Comparison of ENCODE assay signal across 29 cellular contexts in the genomic region with DNA sequence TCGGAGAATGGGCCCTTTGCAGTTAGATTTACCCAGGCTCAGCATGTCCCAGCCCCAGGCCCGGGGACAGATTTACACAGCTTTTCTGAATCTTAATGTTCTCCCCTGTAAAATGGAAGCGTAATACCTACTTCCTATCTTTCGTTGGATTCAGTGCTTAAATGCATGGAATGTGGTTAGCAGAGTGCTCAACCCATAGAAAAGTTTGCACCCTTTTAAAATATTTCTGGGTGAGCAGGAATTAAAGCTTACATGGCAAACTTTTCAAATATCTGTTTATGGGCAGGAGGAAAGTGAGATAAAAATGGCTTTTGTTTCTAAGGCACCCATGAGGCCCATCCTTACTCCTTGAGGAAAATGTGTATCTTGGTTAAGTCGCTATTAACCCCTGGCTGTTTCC.
DNase-seq lines count a peak whose midpoint lies in the region; ATAC-seq lines count a peak whose summit lies in the region.
"Had no signal": no experiment of that assay in that cellular context is flagged by ENCODE, and none has a peak within 500 bp of the region (broad histone marks: within the 10 kb centered on the region; RNA-seq: fewer than 3 reads in every experiment).

No MANE protein-coding gene starts in this region.

- no peak overlapping the region for H3K18ac ChIP-seq in neuronal stem cell (ENCODE audit: low read length)

- H3K9me3 ChIP-seq in neuronal stem cell (replicated peaks in 1 of 2; ENCODE audit: control insufficient read depth in 2 of 2, insufficient read depth in 1 of 2, low read depth in 1 of 2, low read length in 2 of 2) = no peaks in the 10 kb centered on the region
- H3K9me3 ChIP-seq: A549; BE2C; BLaER1; BLaER1 treated with 17β-estradiol and CSF1 and Interleukin-3, amounts not matched to agents 10 nM and 100 nM; Caco-2 had no signal

- no peak overlapping the region for H3K4ac ChIP-seq in neuronal stem cell (ENCODE audit: low read length)

- no peak overlapping the region for H2AFZ ChIP-seq in neuronal stem cell (ENCODE audit: low read length)

- H2AK5ac ChIP-seq in neuronal stem cell (ENCODE audit: low read depth, low read length) = peak overlapping the region; percentile 74

- no peaks in the 10 kb centered on the region for H3K79me1 ChIP-seq in neuronal stem cell (ENCODE audit: low read depth, low read length)

- no peak overlapping the region for H3K4me3 ChIP-seq in neuronal stem cell (ENCODE audit: low read length in 2 of 2)
- H3K4me3 ChIP-seq: A549; BLaER1; BLaER1 treated with 17β-estradiol and CSF1 and Interleukin-3, amounts not matched to agents 10 nM and 100 nM had no signal

- ATAC-seq in HG03108 (IDR thresholded peaks at IDR 0.05; ENCODE audit: unreplicated experiment) = no peak
- ATAC-seq: A549; CD8-positive, alpha-beta T cell had no signal

- no peak overlapping the region for H2BK12ac ChIP-seq in neuronal stem cell (ENCODE audit: low read length)

- no peak overlapping the region for H3K14ac ChIP-seq in neuronal stem cell (ENCODE audit: low read length)

- H3K27me3 ChIP-seq in neuronal stem cell (ENCODE audit: control insufficient read depth in 3 of 3, insufficient read depth in 3 of 3, low read depth in 1 of 3, low read length in 3 of 3) = peaks cover 0 to 7% (median 0%) of the 10 kb centered on the region in 3 experiments
- H3K27me3 ChIP-seq: BE2C; BLaER1; BLaER1 treated with 17β-estradiol and CSF1 and Interleukin-3, amounts not matched to agents 10 nM and 100 nM had no signal

- H4K8ac ChIP-seq in neuronal stem cell (ENCODE audit: low read depth, low read length) = no peak overlapping the region

- WGBS in neuronal stem cell (ENCODE audit: extremely low coverage in 2 of 2, insufficient read length in 2 of 2, insufficient replicate concordance in 1 of 2), 2 donors = no CpG with 5 or more reads among the region's 5 CpGs

- no peak overlapping the region for H3K4me2 ChIP-seq in neuronal stem cell (ENCODE audit: insufficient read depth, low read length, poor library complexity, severe bottlenecking)
- H3K4me2 ChIP-seq: A549; BLaER1; BLaER1 treated with 17β-estradiol and CSF1 and Interleukin-3, amounts not matched to agents 10 nM and 100 nM had no signal

- no peaks in the 10 kb centered on the region for H3K36me3 ChIP-seq in neuronal stem cell (replicated peaks in 1 of 2; ENCODE audit: control insufficient read depth in 2 of 2, insufficient read depth in 2 of 2, low read length in 2 of 2)
- H3K36me3 ChIP-seq: BE2C; BLaER1; BLaER1 treated with 17β-estradiol and CSF1 and Interleukin-3, amounts not matched to agents 10 nM and 100 nM had no signal

- peaks cover 0 to 8% of the 10 kb centered on the region in 2 donors for H3K4me1 ChIP-seq in neuronal stem cell (ENCODE audit: control insufficient read depth in 2 of 2, insufficient read depth in 1 of 2, low read depth in 1 of 2, low read length in 2 of 2)
- H3K4me1 ChIP-seq: A549, BE2C had no signal

- no peak overlapping the region for H3K9ac ChIP-seq in neuronal stem cell (ENCODE audit: low read depth, low read length, poor library complexity)
- H3K9ac ChIP-seq: BLaER1; BLaER1 treated with 17β-estradiol and CSF1 and Interleukin-3, amounts not matched to agents 10 nM and 100 nM had no signal

- no peak overlapping the region for H4K91ac ChIP-seq in neuronal stem cell (ENCODE audit: low read depth, low read length, poor library complexity)

- DNase-seq in SK-N-DZ (ENCODE audit: low spot score) (peak; percentile 94), neuronal stem cell (ENCODE audit: low spot score) (no peak), GM03348 (ENCODE audit: low spot score) (no peak)
- DNase-seq: 8988T; ACHN; AML-193; BE2C; C1 segment of cervical spinal cord; Caco-2; Calu3; CD4-positive, alpha-beta memory T cell; CD4-positive, alpha-beta T cell; CD4-positive, CD25-positive, alpha-beta regulatory T cell; CD8-positive, alpha-beta memory T cell; CD8-positive, alpha-beta T cell; COR-L47; DMS 273 treated with DMSO at 0.1 percent for 48 hours; DMS153; DMS53; DMS79; DMS79 treated with DMSO at 0.1 percent for 48 hours; DND-41; EL had no signal

- H3K27ac ChIP-seq in neuronal stem cell (replicated peaks; ENCODE audit: low read length) = no peak overlapping the region
- H3K27ac ChIP-seq: 22Rv1; A549; BLaER1; BLaER1 treated with 17β-estradiol and CSF1 and Interleukin-3, amounts not matched to agents 10 nM and 100 nM; C4-2B had no signal

- H2BK120ac ChIP-seq in neuronal stem cell (ENCODE audit: low read depth, low read length) = no peak overlapping the region

- H2BK15ac ChIP-seq in neuronal stem cell (ENCODE audit: low read length) = peak overlapping the region; percentile 17

- H2BK5ac ChIP-seq in neuronal stem cell (ENCODE audit: low read length) = no peak overlapping the region

- H3K23ac ChIP-seq in neuronal stem cell (ENCODE audit: low read depth, low read length, poor library complexity) = no peak overlapping the region
